In genomic region chr18:57353137-57353939, GRCh38 we compare ENCODE assay signal across 11 cellular contexts.
DNase-seq lines count a peak whose midpoint lies in the region; ATAC-seq lines count a peak whose summit lies in the region.
"Had no signal": no experiment of that assay in that cellular context is flagged by ENCODE, and none has a peak within 500 bp of the region (broad histone marks: within the 10 kb centered on the region; RNA-seq: fewer than 3 reads in every experiment).

No MANE protein-coding gene starts in this region.

- ATAC-seq in GM21576 (IDR thresholded peaks at IDR 0.05; ENCODE audit: unreplicated experiment): no peak
- ATAC-seq: Panc1 had no signal

- H3K27ac ChIP-seq in angular gyrus (ENCODE audit: low read depth, low read length): peak overlapping the region; percentile 88

- DNase-seq in COLO668 (lab: John Stamatoyannopoulos, UW; ENCODE audit: unreplicated experiment) (peak; percentile 96), NCI-H1092 treated with DMSO at 0.1 percent for 48 hours (lab: John Stamatoyannopoulos, UW) (peak; percentile 94), islet precursor cell (peak; percentile 66), NCI-H2171 treated with DMSO at 0.1 percent for 48 hours (lab: John Stamatoyannopoulos, UW) (no peak), DMS53 (lab: John Stamatoyannopoulos, UW) (no peak), GDM1 (lab: John Stamatoyannopoulos, UW) (no peak)
- DNase-seq: AML-193; stimulated activated naive CD4-positive, alpha-beta T cell had no signal

Comparison
In these comparisons a context has a peak if more than half of its experiments do, and no peak if none do; other contexts are left out.
1. DNase-seq: peak in COLO668 (single experiment), NCI-H1092 treated with DMSO at 0.1 percent for 48 hours (single experiment) and islet precursor cell (single experiment); none in NCI-H2171 treated with DMSO at 0.1 percent for 48 hours (single experiment), DMS53 (single experiment) and GDM1 (single experiment).